8 cellular contexts compared by ENCODE assay signal in genomic region chrX:71254092-71254941, GRCh38. TPM values are rescaled to one million over a fixed set of nuclear protein-coding genes. Genes with fewer than 3 reads are reported as not detected.
DNase-seq lines count a peak whose midpoint lies in the region; ATAC-seq and TF ChIP-seq lines count a peak whose summit lies in the region.

Gene ZMYM3, minus strand, starts transcription at chrX:71254140. Its CDS starts 885 bp downstream, at chrX:71253255.

- H3K9me3 ChIP-seq in Panc1 (ENCODE audit: control insufficient read depth, insufficient read depth, low read depth, low read length) (no peaks in the 10 kb centered on the region), mucosa of stomach (ENCODE audit: control insufficient read depth, low read length) (no peaks in the 10 kb centered on the region)

- no peaks in the 10 kb centered on the region for H3K9me3 Mint-ChIP-seq in activated T-cell treated with anti-CD3 and anti-CD28 coated beads, Interleukin-2, amount 50 U/mL, for 24 hours

- in situ Hi-C loops in Panc1 (cut with HindIII; ENCODE audit: low pct_unique_long_range_greater_than_20kb, low sequenced_read_pairs): no loop called here

- H3K27ac Mint-ChIP-seq in activated T-cell treated with anti-CD3 and anti-CD28 coated beads, Interleukin-2, amount 50 U/mL, for 24 hours: peak within 1 kb of the TSS; percentile 91

- peak within 1 kb of the TSS; percentile 91 for H3K4me3 Mint-ChIP-seq in activated T-cell treated with anti-CD3 and anti-CD28 coated beads, Interleukin-2, amount 50 U/mL, for 24 hours

- H3K27ac ChIP-seq in KMS-11: peak within 1 kb of the TSS; percentile 39; the same call in 1 of the 2 replicates
- H3K27ac ChIP-seq in Panc1 (ENCODE audit: low read length): peak within 1 kb of the TSS; percentile 82

- H3K4me1 ChIP-seq in KMS-11 (ENCODE audit: low read depth, poor library complexity, severe bottlenecking) (peaks cover 30% of the 10 kb centered on the region), Panc1 (ENCODE audit: control insufficient read depth, insufficient read depth, low read length) (peaks cover 20% of the 10 kb centered on the region), mucosa of stomach (ENCODE audit: control insufficient read depth, insufficient read depth, low read length) (peaks cover 10% of the 10 kb centered on the region)

- H3K36me3 ChIP-seq in KMS-11 (ENCODE audit: insufficient read depth) (no peaks in the 10 kb centered on the region), Panc1 (ENCODE audit: control insufficient read depth, insufficient read depth, low read length) (no peaks in the 10 kb centered on the region), mucosa of stomach (ENCODE audit: control insufficient read depth, insufficient read depth, low read length) (no peaks in the 10 kb centered on the region)

- TF ChIP-seq POLR2A in erythroblast (IDR thresholded peaks at IDR 0.05; ENCODE audit: low read length): peak; percentile 31

- POLR2A ChIA-PET in Panc1 (lab: Charles Lee): no interaction called here

- peaks cover 19% of the 10 kb centered on the region for H3K36me3 Mint-ChIP-seq in activated T-cell treated with anti-CD3 and anti-CD28 coated beads, Interleukin-2, amount 50 U/mL, for 24 hours (ENCODE audit: low read depth)

- H3K4me2 ChIP-seq in KMS-11: peak within 1 kb of the TSS; percentile 68

- DNase-seq in DMS53 treated with DMSO at 0.1 percent for 48 hours (lab: John Stamatoyannopoulos, UW; ENCODE audit: unreplicated experiment) (peak; percentile 77), Panc1 (ENCODE audit: low read depth, low spot score) (no peak), erythroblast (lab: John Stamatoyannopoulos, UW) (peak; percentile 87 to 88)
- DNase-seq in activated T-cell treated with anti-CD3 and anti-CD28 coated beads, Interleukin-2, amount 50 U/mL, for 24 hours: peak; percentile 80
- peak; percentile 35 to 57 for DNase-seq in stimulated activated CD8-positive, alpha-beta memory T cell treated with anti-CD3 and anti-CD28 coated beads, Interleukin-4, amount 100 ng/mL, for 4 hours (ENCODE audit: low read depth in 2 of 2, low spot score in 1 of 2)

- CTCF ChIA-PET in Panc1 (lab: Charles Lee): interaction anchor here (0.6 to 0.8 kb wide), 2 partner anchors 110 to 112 kb away, joined by 3 to 8 read pairs; partner anchors contain the start of genes NLGN3 and TAF1

- intact Hi-C loops in Panc1 (cut with micrococcal nuclease; ENCODE audit: unreplicated experiment): no loop called here

- no peaks in the 10 kb centered on the region for H3K79me2 ChIP-seq in KMS-11 (ENCODE audit: insufficient read depth, low read depth)

- H3K27me3 ChIP-seq in KMS-11 (ENCODE audit: insufficient read depth, low read depth) (no peaks in the 10 kb centered on the region), Panc1 (ENCODE audit: control insufficient read depth, insufficient read depth, low read length) (no peaks in the 10 kb centered on the region), mucosa of stomach (ENCODE audit: control insufficient read depth, insufficient read depth, low read length) (no peaks in the 10 kb centered on the region)

- ATAC-seq in GM21737 (IDR thresholded peaks at IDR 0.05; ENCODE audit: unreplicated experiment): peak; percentile 82
- ATAC-seq in Panc1: peak; percentile 94

- no peak within 1 kb of the TSS for H3K4me3 ChIP-seq in KMS-11 (IDR thresholded peaks at IDR 0.05; ENCODE audit: insufficient read depth, low read depth, low read length)
- peak within 1 kb of the TSS; percentile 79 to 84 for H3K4me3 ChIP-seq in Panc1 (ENCODE audit: low read depth in 2 of 2, low read length in 2 of 2)
- peak within 1 kb of the TSS; percentile 46 for H3K4me3 ChIP-seq in mucosa of stomach (ENCODE audit: low read length)

- TF ChIP-seq CTCF in KMS-11 (conservative IDR thresholded peaks at IDR 0.05; ENCODE audit: low read depth, low read length): no peak
- TF ChIP-seq CTCF in Panc1 (IDR thresholded peaks at IDR 0.05): no peak

- peak within 1 kb of the TSS; percentile 62 for H2AFZ ChIP-seq in KMS-11 (ENCODE audit: low read depth)

- peaks cover 13% of the 10 kb centered on the region for H3K27me3 Mint-ChIP-seq in activated T-cell treated with anti-CD3 and anti-CD28 coated beads, Interleukin-2, amount 50 U/mL, for 24 hours

- no peaks in the 10 kb centered on the region for H4K20me1 ChIP-seq in KMS-11 (ENCODE audit: insufficient read depth)

- H3K9ac ChIP-seq in KMS-11 (peak within 1 kb of the TSS; percentile 63), mucosa of stomach (ENCODE audit: low read length) (peak within 1 kb of the TSS; percentile 73)

- no TSS peak for BruUV-seq in Panc1 (replicated peaks; lab: Mats Ljungman, UMichigan)

- H3K4me1 Mint-ChIP-seq in activated T-cell treated with anti-CD3 and anti-CD28 coated beads, Interleukin-2, amount 50 U/mL, for 24 hours (ENCODE audit: low read depth): peaks cover 35% of the 10 kb centered on the region

RNA-seq across cellular contexts. Expression of gene ZMYM3, which starts in this region (rescaled TPM):
- 40.2 TPM for total RNA-seq in Panc1 (2021; ENCODE audit: unreplicated experiment)
- 35.1 TPM for polyA plus RNA-seq in Panc1 (2012; ENCODE audit: insufficient read length)
